ENCODE assay signal across 8 cellular contexts in genomic region chr22:19431641-19432091, GRCh38. TPM values are rescaled to one million over a fixed set of nuclear protein-coding genes. Genes with fewer than 3 reads are reported as not detected.
DNase-seq lines count a peak whose midpoint lies in the region; ATAC-seq and TF ChIP-seq lines count a peak whose summit lies in the region.

Gene HIRA, minus strand, starts transcription at chr22:19431733. Its CDS starts 257 bp downstream, at chr22:19431476.

- peaks cover 39% of the 10 kb centered on the region for H3K36me3 ChIP-seq in HAP-1 (replicated peaks)
- 0 out of 2 replicates have a peak, but pooled peaks cover 7% of the 10 kb centered on the region for H3K36me3 ChIP-seq in MM.1S (replicated peaks; ENCODE audit: insufficient read depth, low read length)
- H3K36me3 ChIP-seq in adipocyte (ENCODE audit: control insufficient read depth, insufficient read depth, low read length, severe bottlenecking): peaks cover 21% of the 10 kb centered on the region
- peaks cover 0 to 10% of the 10 kb centered on the region in 2 donors for H3K36me3 ChIP-seq in prostate gland
- no peaks in the 10 kb centered on the region for H3K36me3 ChIP-seq in urinary bladder (ENCODE audit: insufficient read depth)

- TF ChIP-seq POLR2A in prostate gland (IDR thresholded peaks at IDR 0.05): no peak

- WGBS in prostate gland: under 1% methylated on average over 63 of the region's 64 CpGs
- WGBS in urinary bladder: under 1% methylated on average over 64 of the region's 64 CpGs

- ATAC-seq in T-cell (replicated peaks in 1 of 4) (peak; percentile 70 to 74 (median 73)), left cardiac atrium (peak; percentile 78 to 87)

- H3K27me3 Mint-ChIP-seq in T-cell: no peaks in the 10 kb centered on the region

- intact Hi-C loops in left cardiac atrium (cut with DNase I): loop anchor here in 1 of 2 donors (10.0 kb wide), 1 partner anchor 137 kb away; the partner anchor contains the start of gene CLTCL1
- intact Hi-C loops in prostate gland (cut with DNase I): loop anchor here (5.0 kb wide), 1 partner anchor 249 kb away; no protein-coding TSS in a partner anchor

- H3K4me3 Mint-ChIP-seq in T-cell: peak within 1 kb of the TSS; percentile 87 to 93 (median 91)

- peaks cover 11% of the 10 kb centered on the region; the same call in 1 of the 2 replicates for H4K20me1 ChIP-seq in MM.1S (ENCODE audit: insufficient read depth, low read length)

- H3K36me3 Mint-ChIP-seq in T-cell: peaks cover 12% of the 10 kb centered on the region

- H3K9me2 ChIP-seq in MM.1S (replicated peaks; ENCODE audit: insufficient read depth, low read length): no peaks in the 10 kb centered on the region

- peak within 1 kb of the TSS; percentile 92 for H3K27ac Mint-ChIP-seq in T-cell

- H3F3A ChIP-seq in MM.1S (ENCODE audit: insufficient read depth, low read length): peaks cover 18% of the 10 kb centered on the region

- in situ Hi-C loops in HAP-1 (cut with MboI; ENCODE audit: low sequenced_read_pairs): loop anchor here (25.0 kb wide), 2 partner anchors 431 to 469 kb away; partner anchors contain the start of genes GNB1L and RTL10

- CTCF ChIA-PET in T-cell (lab: Charles Lee): no interaction called here

- H3K27me3 ChIP-seq in HAP-1 (ENCODE audit: low read depth) (no peaks in the 10 kb centered on the region), MM.1S (replicated peaks; ENCODE audit: insufficient read depth, low read length) (no peaks in the 10 kb centered on the region), adipocyte (replicated peaks; ENCODE audit: control insufficient read depth, insufficient read depth, low read length) (no peaks in the 10 kb centered on the region), prostate gland (replicated peaks; ENCODE audit: insufficient read depth) (no peaks in the 10 kb centered on the region)

- H3K4me1 ChIP-seq in HAP-1 (peaks cover 13% of the 10 kb centered on the region), MM.1S (ENCODE audit: low read length) (peaks cover 27% of the 10 kb centered on the region), adipocyte (ENCODE audit: control insufficient read depth, insufficient read depth, low read length) (peaks cover 29% of the 10 kb centered on the region), prostate gland (replicated peaks) (peaks cover 20% of the 10 kb centered on the region), urinary bladder (ENCODE audit: insufficient read depth) (no peaks in the 10 kb centered on the region)

- H3K9ac ChIP-seq in MM.1S (ENCODE audit: low read length) (peak within 1 kb of the TSS; percentile 99), adipocyte (ENCODE audit: low read length) (peak within 1 kb of the TSS; percentile 93)

- no peaks in the 10 kb centered on the region for H3K9me3 Mint-ChIP-seq in T-cell

- peak within 1 kb of the TSS; percentile 88 for H2AFZ ChIP-seq in MM.1S (ENCODE audit: low read length)

- H3K27ac ChIP-seq in MM.1S (ENCODE audit: low read length) (peak within 1 kb of the TSS; percentile 97), prostate gland (peak within 1 kb of the TSS; percentile 89 to 95), urinary bladder (ENCODE audit: low read depth) (peak within 1 kb of the TSS; percentile 92)

- POLR2A ChIA-PET in T-cell (lab: Charles Lee): interaction anchor here in 1 of 2 donors (0.6 kb wide), 1 partner anchor 418 kb away, joined by 5 read pairs; no protein-coding TSS in a partner anchor

- peaks cover 60% of the 10 kb centered on the region for H3K79me2 ChIP-seq in MM.1S (ENCODE audit: low read length)

- peak within 1 kb of the TSS; percentile 87 for H3K4me2 ChIP-seq in MM.1S (ENCODE audit: low read depth, low read length)

- H3K4me1 Mint-ChIP-seq in T-cell: peaks cover 47 to 54% (median 50%) of the 10 kb centered on the region in 3 donors

- no peaks in the 10 kb centered on the region for H3K9me3 ChIP-seq in HAP-1
- no peaks in the 10 kb centered on the region for H3K9me3 ChIP-seq in MM.1S (replicated peaks; ENCODE audit: insufficient read depth, low read length)
- H3K9me3 ChIP-seq in adipocyte (ENCODE audit: control insufficient read depth, low read length): no peaks in the 10 kb centered on the region
- no peaks in the 10 kb centered on the region for H3K9me3 ChIP-seq in prostate gland

- H3K4me3 ChIP-seq in HAP-1: peak within 1 kb of the TSS; percentile 89
- H3K4me3 ChIP-seq in MM.1S (ENCODE audit: low read length): peak within 1 kb of the TSS; percentile 99
- H3K4me3 ChIP-seq in adipocyte (ENCODE audit: low read length): peak within 1 kb of the TSS; percentile 94
- H3K4me3 ChIP-seq in prostate gland: peak within 1 kb of the TSS; percentile 59 to 77
- H3K4me3 ChIP-seq in urinary bladder (ENCODE audit: low read depth, low read length): peak within 1 kb of the TSS; percentile 99

- TF ChIP-seq CTCF in GM10266 (IDR thresholded peaks at IDR 0.05; ENCODE audit: control insufficient read depth, insufficient read depth, low read depth, missing control alignments): no peak
- no peak for TF ChIP-seq CTCF in MM.1S (IDR thresholded peaks at IDR 0.05; ENCODE audit: low read length)
- TF ChIP-seq CTCF in prostate gland (IDR thresholded peaks at IDR 0.05): peak in 1 of 4 experiments; percentile 5

- DNase-seq in GM10266 (ENCODE audit: extremely low spot score) (peak; percentile 89), HAP-1 (ENCODE audit: low spot score in 2 of 2) (peak; percentile 49 to 88), MM.1S (peak; percentile 81), T-cell (peak; percentile 57 to 91 (median 78)), adipocyte (ENCODE audit: low read depth) (peak; percentile 88), left cardiac atrium (peak; percentile 83), prostate gland (ENCODE audit: low spot score) (peak; percentile 71)

RNA-seq across cellular contexts. Expression of gene HIRA, which starts in this region (rescaled TPM):
- total RNA-seq in T-cell (10 to 100 TPM; 24.4 to 31.4 (median 29.2) TPM), left cardiac atrium (10 to 100 TPM; 15.3 to 22.1 TPM), prostate gland (10 to 100 TPM; 15.3 to 21.8 TPM), urinary bladder (8.7 TPM)
- polyA plus RNA-seq in urinary bladder: 21.9 TPM

Comparison
In these comparisons a context has a peak if more than half of its experiments do, and no peak if none do; other contexts are left out.
1. Peak in every context shown above with its lines: DNase-seq, ATAC-seq, H3K4me3 ChIP-seq and H3K27ac ChIP-seq.